In genomic region chr7:15874774-15875173, GRCh38 we compare ENCODE assay signal across 30 cellular contexts.
"Had no signal": no experiment of that assay in that cellular context is flagged by ENCODE, and none has a peak within 500 bp of the region (broad histone marks: within the 10 kb centered on the region; RNA-seq: fewer than 3 reads in every experiment).

No MANE protein-coding gene starts in this region.

- H3K27ac ChIP-seq: epithelial cell of prostate, esophagus squamous epithelium, gastroesophageal sphincter, lower lobe of right lung, parathyroid adenoma, psoas muscle, uterus had no signal

- H3K9me3 Mint-ChIP-seq: activated naive CD8-positive, alpha-beta T cell treated with anti-CD3 and anti-CD28 coated beads, Interleukin-2, amount 10 ng/mL, durations not matched to agents 7 days and 5 days; activated T-helper 1 cell treated with anti-CD3 and anti-CD28 coated beads, Interleukin-12 subunit alpha, Interleukin-12 subunit beta, Interleukin-2, Interleukin-4 antibody, amounts not matched to agents 30 ng/mL and 10 ng/mL and 1 ng/mL, durations not matched to agents 14 hours and 24 hours and 36 hours had no signal

- DNase-seq: activated CD4-positive, alpha-beta T cell treated with anti-CD3 and anti-CD28 coated beads for 4 hours; activated CD4-positive, alpha-beta T cell treated with anti-CD3 and anti-CD28 coated beads, Interleukin-2, amount 50 U/mL, for 48 hours; activated CD4-positive, CD25-positive, alpha-beta regulatory T cell; activated CD8-positive, alpha-beta memory T cell treated with anti-CD3 and anti-CD28 coated beads for 24 hours; activated gamma-delta T cell; activated naive CD4-positive, alpha-beta T cell treated with anti-CD3 and anti-CD28 coated beads, Interleukin-2, amount 10 ng/mL, durations not matched to agents 7 days and 5 days; activated naive CD8-positive, alpha-beta T cell treated with anti-CD3 and anti-CD28 coated beads, Interleukin-2, amount 10 ng/mL, durations not matched to agents 7 days and 5 days; amniotic stem cell; central memory CD4-positive, alpha-beta T cell; effector CD4-positive, alpha-beta T cell; esophagus squamous epithelium; hippocampal formation; kidney; left colon; lower lobe of right lung; mesendoderm; mucosa of descending colon; nucleus accumbens; psoas muscle; stimulated activated CD4-positive, alpha-beta T cell treated with anti-CD3 and anti-CD28 coated beads, Interleukin-4, amount 100 ng/mL, for 1 hour; stimulated activated naive CD8-positive, alpha-beta T cell treated with anti-CD3 and anti-CD28 coated beads, Interleukin-15, Interleukin-2, amounts not matched to agents 100 U/mL and 50 U/mL, for 24 hours; T-helper 1 cell; uterus had no signal

- H3K27ac Mint-ChIP-seq: activated naive CD4-positive, alpha-beta T cell treated with anti-CD3 and anti-CD28 coated beads, Interleukin-2, amount 10 ng/mL, durations not matched to agents 7 days and 5 days; activated naive CD8-positive, alpha-beta T cell treated with anti-CD3 and anti-CD28 coated beads, Interleukin-2, amount 10 ng/mL, durations not matched to agents 7 days and 5 days; activated T-helper 1 cell treated with anti-CD3 and anti-CD28 coated beads, Interleukin-12 subunit alpha, Interleukin-12 subunit beta, Interleukin-2, Interleukin-4 antibody, amounts not matched to agents 30 ng/mL and 10 ng/mL and 1 ng/mL, durations not matched to agents 14 hours and 24 hours and 36 hours; dendritic cell treated with granulocyte-macrophage colony-stimulating factor and Interleukin-4, amounts not matched to agents 40 ng/mL and 50 ng/mL, for 4 days; T-helper 2 cell treated with Interferon-gamma antibody and Interleukin-4, amounts not matched to agents 5 μg/mL and 100 μg/mL, for 36 hours; type B pancreatic cell had no signal

- H3K27me3 Mint-ChIP-seq: activated naive CD4-positive, alpha-beta T cell treated with anti-CD3 and anti-CD28 coated beads, Interleukin-2, amount 10 ng/mL, durations not matched to agents 7 days and 5 days; activated naive CD8-positive, alpha-beta T cell treated with anti-CD3 and anti-CD28 coated beads, Interleukin-2, amount 10 ng/mL, durations not matched to agents 7 days and 5 days; dendritic cell treated with granulocyte-macrophage colony-stimulating factor and Interleukin-4, amounts not matched to agents 40 ng/mL and 50 ng/mL, for 4 days; type B pancreatic cell had no signal

- H3K4me1 Mint-ChIP-seq: activated naive CD4-positive, alpha-beta T cell treated with anti-CD3 and anti-CD28 coated beads, Interleukin-2, amount 10 ng/mL, durations not matched to agents 7 days and 5 days; activated naive CD8-positive, alpha-beta T cell treated with anti-CD3 and anti-CD28 coated beads, Interleukin-2, amount 10 ng/mL, durations not matched to agents 7 days and 5 days had no signal

- ATAC-seq: gastroesophageal sphincter; left colon; lower lobe of right lung; mucosa of descending colon; psoas muscle; stimulated activated naive CD8-positive, alpha-beta T cell treated with anti-CD3 and anti-CD28 coated beads, Interleukin-15, Interleukin-2, amounts not matched to agents 100 U/mL and 50 U/mL, for 24 hours had no signal

- H3K36me3 Mint-ChIP-seq: activated naive CD4-positive, alpha-beta T cell treated with anti-CD3 and anti-CD28 coated beads, Interleukin-2, amount 10 ng/mL, durations not matched to agents 7 days and 5 days; activated naive CD8-positive, alpha-beta T cell treated with anti-CD3 and anti-CD28 coated beads, Interleukin-2, amount 10 ng/mL, durations not matched to agents 7 days and 5 days; type B pancreatic cell had no signal

- H3K4me3 Mint-ChIP-seq: activated naive CD4-positive, alpha-beta T cell treated with anti-CD3 and anti-CD28 coated beads, Interleukin-2, amount 10 ng/mL, durations not matched to agents 7 days and 5 days; activated naive CD8-positive, alpha-beta T cell treated with anti-CD3 and anti-CD28 coated beads, Interleukin-2, amount 10 ng/mL, durations not matched to agents 7 days and 5 days; activated T-helper 1 cell treated with anti-CD3 and anti-CD28 coated beads, Interleukin-12 subunit alpha, Interleukin-12 subunit beta, Interleukin-2, Interleukin-4 antibody, amounts not matched to agents 30 ng/mL and 10 ng/mL and 1 ng/mL, durations not matched to agents 14 hours and 24 hours and 36 hours; dendritic cell treated with granulocyte-macrophage colony-stimulating factor and Interleukin-4, amounts not matched to agents 40 ng/mL and 50 ng/mL, for 4 days; T-helper 2 cell treated with Interferon-gamma antibody and Interleukin-4, amounts not matched to agents 5 μg/mL and 100 μg/mL, for 36 hours; type B pancreatic cell had no signal
